ENCODE assay signal across 21 cellular contexts in genomic region chr22:29093980-29094379, GRCh38. TPM values are rescaled to one million over a fixed set of nuclear protein-coding genes. Genes with fewer than 3 reads are reported as not detected.
A peak's percentile ranks its signal among the peaks of the same experiment; 100 is the strongest.
DNase-seq lines count a peak whose midpoint lies in the region; ATAC-seq and TF ChIP-seq lines count a peak whose summit lies in the region.
"Had no signal": no experiment of that assay in that cellular context is flagged by ENCODE, and none has a peak within 500 bp of the region (broad histone marks: within the 10 kb centered on the region; RNA-seq: fewer than 3 reads in every experiment).

No MANE protein-coding gene starts in this region.

- ATAC-seq in Right ventricle myocardium superior (ENCODE audit: poor library complexity), result peak; percentile 69
- ATAC-seq: left colon; natural killer cell treated with Interleukin-12 subunit alpha and Interleukin-12 subunit beta and Interleukin-15 and Interleukin-18, amount 100 ng/mL, for 72 hours; stimulated activated memory B cell treated with anti-CD40 and anti-IgM and Interleukin-4, amounts not matched to agents 10 μg/mL and 1 μg/mL and 100 μg/mL, for 72 hours had no signal

- TF ChIP-seq CTCF in osteocyte (IDR thresholded peaks at IDR 0.05), result no peak
- TF ChIP-seq CTCF in uterus (IDR thresholded peaks at IDR 0.05), result no peak
- TF ChIP-seq CTCF in smooth muscle cell (IDR thresholded peaks at IDR 0.05; ENCODE audit: borderline replicate concordance, insufficient read depth, poor library complexity, severe bottlenecking), result no peak

- TF ChIP-seq POLR2A in uterus (IDR thresholded peaks at IDR 0.05), result no peak

- intact Hi-C loops in Right ventricle myocardium superior (cut with DNase I), result no loop called here
- intact Hi-C loops in uterus (cut with DNase I; ENCODE audit: low total_unique reads), result no loop called here

- peak; percentile 12 for DNase-seq in NCI-H446 treated with DMSO at 0.1 percent for 48 hours (lab: John Stamatoyannopoulos, UW)
- DNase-seq in NCI-H446 (lab: John Stamatoyannopoulos, UW), result no peak
- DNase-seq in Right ventricle myocardium superior, result no peak
- DNase-seq in osteocyte (ENCODE audit: extremely low spot score, unreplicated experiment), result no peak
- DNase-seq in uterus, result peak in 1 of 2 donors; percentile 20
- DNase-seq in HCEC 1CT, result no peak
- no peak for DNase-seq in smooth muscle cell (lab: John Stamatoyannopoulos, UW; ENCODE audit: unreplicated experiment)
- DNase-seq in activated T-cell treated with anti-CD3 and anti-CD28 coated beads, Interleukin-2, amount 50 U/mL, for 24 hours, result no peak
- DNase-seq: activated CD4-positive, alpha-beta T cell treated with anti-CD3 and anti-CD28 coated beads for 4 hours; activated T-cell treated with anti-CD3 and anti-CD28 coated beads for 4 hours; DND-41; H7; left colon; NCI-H1092; SHP77; T-helper 9 cell had no signal

- H2AFZ ChIP-seq in smooth muscle cell (ENCODE audit: low read depth), result no peak overlapping the region

- peaks cover 28% of the 10 kb centered on the region for H3K4me1 Mint-ChIP-seq in osteocyte (ENCODE audit: unreplicated experiment)
- no peaks in the 10 kb centered on the region for H3K4me1 Mint-ChIP-seq in activated T-cell treated with anti-CD3 and anti-CD28 coated beads, Interleukin-2, amount 50 U/mL, for 24 hours (ENCODE audit: low read depth)
- H3K4me1 Mint-ChIP-seq: stimulated activated memory B cell treated with anti-CD40 and anti-IgM and Interleukin-4, amounts not matched to agents 10 μg/mL and 1 μg/mL and 100 μg/mL, for 72 hours had no signal

- no peaks in the 10 kb centered on the region for H4K20me1 ChIP-seq in smooth muscle cell (ENCODE audit: low read depth)

- 94% methylated on average over 3 of the region's 3 CpGs for WGBS in smooth muscle cell (ENCODE audit: low lambda C conversion rate)

- H3K9ac ChIP-seq in smooth muscle cell (ENCODE audit: low read depth), result no peak overlapping the region

- H3K4me3 ChIP-seq in uterus, result no peak overlapping the region
- H3K4me3 ChIP-seq in smooth muscle cell, result no peak overlapping the region

- H3K4me1 ChIP-seq in uterus, result no peaks in the 10 kb centered on the region
- H3K4me1 ChIP-seq in smooth muscle cell (ENCODE audit: low read depth), result peaks cover 11% of the 10 kb centered on the region

- H3K27me3 Mint-ChIP-seq in osteocyte (ENCODE audit: unreplicated experiment), result peaks cover 6% of the 10 kb centered on the region
- H3K27me3 Mint-ChIP-seq in activated T-cell treated with anti-CD3 and anti-CD28 coated beads, Interleukin-2, amount 50 U/mL, for 24 hours, result peaks cover 16% of the 10 kb centered on the region

- no peaks in the 10 kb centered on the region for H3K36me3 Mint-ChIP-seq in osteocyte (ENCODE audit: unreplicated experiment)
- H3K36me3 Mint-ChIP-seq in activated T-cell treated with anti-CD3 and anti-CD28 coated beads, Interleukin-2, amount 50 U/mL, for 24 hours (ENCODE audit: low read depth), result no peaks in the 10 kb centered on the region
- H3K36me3 Mint-ChIP-seq: activated naive CD8-positive, alpha-beta T cell; natural killer cell treated with Interleukin-12 subunit alpha and Interleukin-12 subunit beta and Interleukin-15 and Interleukin-18, amount 100 ng/mL, for 72 hours; stimulated activated memory B cell treated with anti-CD40 and anti-IgM and Interleukin-4, amounts not matched to agents 10 μg/mL and 1 μg/mL and 100 μg/mL, for 72 hours had no signal

- H3K9me3 ChIP-seq in uterus (no peaks in the 10 kb centered on the region), smooth muscle cell (replicated peaks; ENCODE audit: low read depth) (no peaks in the 10 kb centered on the region)

- H3K27ac ChIP-seq in uterus (peak overlapping the region; percentile 72 to 75), smooth muscle cell (ENCODE audit: low read depth) (no peak overlapping the region)
- H3K27ac ChIP-seq: 22Rv1 had no signal

- H3K27me3 ChIP-seq in uterus (no peaks in the 10 kb centered on the region), smooth muscle cell (ENCODE audit: low read depth) (no peaks in the 10 kb centered on the region)

- H3K36me3 ChIP-seq in uterus (no peaks in the 10 kb centered on the region), smooth muscle cell (ENCODE audit: low read depth) (no peaks in the 10 kb centered on the region)

- H3K4me2 ChIP-seq in smooth muscle cell, result no peak overlapping the region

- H3K79me2 ChIP-seq in smooth muscle cell (ENCODE audit: low read depth), result no peaks in the 10 kb centered on the region

- no peaks in the 10 kb centered on the region for H3K9me3 Mint-ChIP-seq in osteocyte (ENCODE audit: unreplicated experiment)
- H3K9me3 Mint-ChIP-seq in activated T-cell treated with anti-CD3 and anti-CD28 coated beads, Interleukin-2, amount 50 U/mL, for 24 hours, result no peaks in the 10 kb centered on the region
- H3K9me3 Mint-ChIP-seq: natural killer cell treated with Interleukin-12 subunit alpha and Interleukin-12 subunit beta and Interleukin-15 and Interleukin-18, amount 100 ng/mL, for 72 hours; stimulated activated memory B cell treated with anti-CD40 and anti-IgM and Interleukin-4, amounts not matched to agents 10 μg/mL and 1 μg/mL and 100 μg/mL, for 72 hours had no signal

- H3K4me3 Mint-ChIP-seq in osteocyte (ENCODE audit: unreplicated experiment), result no peak overlapping the region
- H3K4me3 Mint-ChIP-seq in activated T-cell treated with anti-CD3 and anti-CD28 coated beads, Interleukin-2, amount 50 U/mL, for 24 hours, result no peak overlapping the region
- H3K4me3 Mint-ChIP-seq: activated naive CD8-positive, alpha-beta T cell; natural killer cell treated with Interleukin-12 subunit alpha and Interleukin-12 subunit beta and Interleukin-15 and Interleukin-18, amount 100 ng/mL, for 72 hours; stimulated activated memory B cell treated with anti-CD40 and anti-IgM and Interleukin-4, amounts not matched to agents 10 μg/mL and 1 μg/mL and 100 μg/mL, for 72 hours had no signal

- H3F3A ChIP-seq in smooth muscle cell (ENCODE audit: low read depth), result no peaks in the 10 kb centered on the region

- peak overlapping the region; percentile 58 for H3K27ac Mint-ChIP-seq in osteocyte (ENCODE audit: unreplicated experiment)
- H3K27ac Mint-ChIP-seq in activated T-cell treated with anti-CD3 and anti-CD28 coated beads, Interleukin-2, amount 50 U/mL, for 24 hours, result no peak overlapping the region
- H3K27ac Mint-ChIP-seq: activated naive CD8-positive, alpha-beta T cell; natural killer cell treated with Interleukin-12 subunit alpha and Interleukin-12 subunit beta and Interleukin-15 and Interleukin-18, amount 100 ng/mL, for 72 hours; stimulated activated memory B cell treated with anti-CD40 and anti-IgM and Interleukin-4, amounts not matched to agents 10 μg/mL and 1 μg/mL and 100 μg/mL, for 72 hours had no signal

RNA-seq across cellular contexts. Expression of gene KREMEN1, which starts 21.1 kb away (rescaled TPM):
- total RNA-seq in Right ventricle myocardium superior (49.9 TPM), osteocyte (2.9 and 5.4 TPM in 2 replicates), uterus (10 to 100 TPM in 3 of 4 donors, 1 to 10 TPM in 1; 5.9 to 25.1 (median 10.2) TPM), smooth muscle cell (6.8 and 7.8 TPM in 2 replicates)
- 6.0 and 9.9 TPM in 2 replicates for polyA plus RNA-seq in smooth muscle cell

RNA-seq across cellular contexts. Expression of gene C22orf31, which starts 32.3 kb away (rescaled TPM):
- total RNA-seq in Right ventricle myocardium superior, result not detected
- not detected in 2 replicates for total RNA-seq in osteocyte
- not detected for total RNA-seq in uterus
- not detected in 2 replicates for total RNA-seq in smooth muscle cell
- not detected in 2 replicates for polyA plus RNA-seq in smooth muscle cell
- total RNA-seq: chondrocyte; H7; left colon; natural killer cell treated with Interleukin-12 subunit alpha and Interleukin-12 subunit beta and Interleukin-15 and Interleukin-18, amount 100 ng/mL, for 72 hours had no signal
